Comparison of ENCODE assay signal across 23 cellular contexts in genomic region chr1:213720032-213720431, GRCh38.
DNase-seq lines count a peak whose midpoint lies in the region; ATAC-seq and TF ChIP-seq lines count a peak whose summit lies in the region.
"Had no signal": no experiment of that assay in that cellular context is flagged by ENCODE, and none has a peak within 500 bp of the region (broad histone marks: within the 10 kb centered on the region; RNA-seq: fewer than 3 reads in every experiment).

No MANE protein-coding gene starts in this region.

- no peak for TF ChIP-seq RAD21 in HCT116 (IDR thresholded peaks at IDR 0.05; ENCODE audit: low read depth)

- POLR2A ChIA-PET in HCT116 (lab: Charles Lee): no interaction called here

- no TSS peak for BruUV-seq in HCT116 (replicated peaks; lab: Mats Ljungman, UMichigan)

- intact Hi-C loops in HCT116 (cut with micrococcal nuclease) (no loop called here), left ventricle myocardium inferior (cut with micrococcal nuclease) (no loop called here)

- H3K9ac ChIP-seq in HCT116 (ENCODE audit: low read length): no peak overlapping the region

- no peak for TF ChIP-seq CTCF in HCT116 (IDR thresholded peaks at IDR 0.05 in 2 of 3, conservative IDR thresholded peaks at IDR 0.05 in 1 of 3; ENCODE audit: borderline replicate concordance in 1 of 3, insufficient read depth in 1 of 3, low read depth in 2 of 3, low read length in 2 of 3)
- no peak for TF ChIP-seq CTCF in left ventricle myocardium inferior (IDR thresholded peaks at IDR 0.05; ENCODE audit: borderline replicate concordance)

- CTCF ChIA-PET in HCT116 (lab: Charles Lee): no interaction called here

- H2AFZ ChIP-seq in HCT116 (ENCODE audit: low read depth, low read length, poor library complexity, severe bottlenecking): no peak overlapping the region

- H3K9me2 ChIP-seq in HCT116 (ENCODE audit: insufficient read depth): no peaks in the 10 kb centered on the region

- ATAC-seq in HCT116 (no peak), left lobe of liver (no peak)
- ATAC-seq: activated T-helper 17 cell treated with anti-CD3 and anti-CD28 coated beads, Interleukin-2, amount 50 U/mL, for 72 hours; effector memory CD8-positive, alpha-beta T cell; left cardiac atrium had no signal

- H3K27ac ChIP-seq in HCT116 (ENCODE audit: low read depth, low read length): no peak overlapping the region
- H3K27ac ChIP-seq in left ventricle myocardium inferior (replicated peaks): no peak overlapping the region
- H3K27ac ChIP-seq: adrenal gland, Peyer's patch, tibial nerve had no signal

- TF ChIP-seq POLR2A in HCT116 (IDR thresholded peaks at IDR 0.05; ENCODE audit: borderline replicate concordance, extremely low read depth, insufficient read depth, insufficient read length): no peak

- H3K4me3 ChIP-seq in HCT116 (replicated peaks in 1 of 2; ENCODE audit: low read depth in 1 of 2, low read length in 2 of 2) (no peak overlapping the region), left ventricle myocardium inferior (no peak overlapping the region)
- H3K4me3 ChIP-seq: adrenal gland, Peyer's patch, tibial nerve had no signal

- H3K27me3 ChIP-seq in HCT116 (ENCODE audit: insufficient read depth, low read length) (no peaks in the 10 kb centered on the region), left ventricle myocardium inferior (ENCODE audit: low read depth) (peaks cover 21% of the 10 kb centered on the region)
- H3K27me3 ChIP-seq: adrenal gland, Peyer's patch, tibial nerve had no signal

- RAD21 ChIA-PET in HCT116 (lab: Charles Lee; ENCODE audit: low non-redundant PET in 1 of 2, low total read pairs in 2 of 2, uncharacterized antibody in 2 of 2, unreplicated experiment in 2 of 2): no interaction called here

- no peaks in the 10 kb centered on the region for H3K4me1 ChIP-seq in HCT116 (ENCODE audit: control insufficient read depth in 1 of 2, insufficient read depth in 2 of 2, low read length in 2 of 2)
- peaks cover 5% of the 10 kb centered on the region for H3K4me1 ChIP-seq in left ventricle myocardium inferior
- H3K4me1 ChIP-seq: adrenal gland, Peyer's patch had no signal

- no peaks in the 10 kb centered on the region for H3K36me3 ChIP-seq in HCT116 (ENCODE audit: control insufficient read depth in 1 of 2, insufficient read depth in 2 of 2, low read length in 2 of 2)
- H3K36me3 ChIP-seq in left ventricle myocardium inferior: no peaks in the 10 kb centered on the region
- H3K36me3 ChIP-seq: adrenal gland, Peyer's patch, tibial nerve had no signal

- no peaks in the 10 kb centered on the region for H4K20me1 ChIP-seq in HCT116 (ENCODE audit: insufficient read depth)

- no peaks in the 10 kb centered on the region for H3K79me2 ChIP-seq in HCT116 (ENCODE audit: insufficient read depth, low read length)

- H3K4me2 ChIP-seq in HCT116 (ENCODE audit: low read length): no peak overlapping the region

- DNase-seq in HCT116 (ENCODE audit: low read depth, low spot score) (no peak), NCI-H1417 treated with DMSO at 0.1 percent for 48 hours (lab: John Stamatoyannopoulos, UW) (peak; percentile 45), NCI-H2227 treated with DMSO at 0.1 percent for 48 hours (lab: John Stamatoyannopoulos, UW) (peak; percentile 78), NCI-H82 treated with DMSO at 0.1 percent for 48 hours (lab: John Stamatoyannopoulos, UW; ENCODE audit: unreplicated experiment) (peak; percentile 63), left lobe of liver (ENCODE audit: low spot score) (no peak), KG1 (lab: John Stamatoyannopoulos, UW) (no peak), left ventricle myocardium inferior (no peak)
- DNase-seq: activated CD4-positive, alpha-beta memory T cell treated with anti-CD3 and anti-CD28 coated beads, Interleukin-2, amount 10 ng/mL, durations not matched to agents 7 days and 5 days; activated naive CD4-positive, alpha-beta T cell treated with anti-CD3 and anti-CD28 coated beads, Interleukin-2, amount 10 ng/mL, durations not matched to agents 7 days and 5 days; adrenal gland; central memory CD4-positive, alpha-beta T cell; DMS53; effector memory CD8-positive, alpha-beta T cell; immature natural killer cell; left cardiac atrium; NCI-H1048; nephron progenitor cell; Peyer's patch; SHP77; stimulated activated CD4-positive, alpha-beta T cell treated with anti-CD3 and anti-CD28 coated beads, Interleukin-15, amount 100 ng/mL, for 24 hours; stimulated activated CD4-positive, alpha-beta T cell treated with anti-CD3 and anti-CD28 coated beads, Interleukin-4, amount 100 ng/mL, for 4 hours had no signal

- no peaks in the 10 kb centered on the region for H3K9me3 ChIP-seq in HCT116 (ENCODE audit: control insufficient read depth in 1 of 2, insufficient read depth in 1 of 2, low read depth in 1 of 2, low read length in 2 of 2)
- H3K9me3 ChIP-seq in left ventricle myocardium inferior (replicated peaks): no peaks in the 10 kb centered on the region
- H3K9me3 ChIP-seq: adrenal gland, Peyer's patch, tibial nerve had no signal

TF ChIP-seq in HCT116, 20 proteins besides CTCF, POLR2A, EP300 and RAD21:
- TF ChIP-seq SIN3A (IDR thresholded peaks at IDR 0.05; ENCODE audit: low read depth) (no peak), SRF (IDR thresholded peaks at IDR 0.05; ENCODE audit: low read depth) (no peak), TCF7L2 (IDR thresholded peaks at IDR 0.05; ENCODE audit: borderline replicate concordance, extremely low read depth, insufficient read depth, insufficient read length) (peak; percentile 12)

Comparison
In these comparisons a context has a peak if more than half of its experiments do, and no peak if none do; other contexts are left out.
1. DNase-seq: peak in NCI-H1417 treated with DMSO at 0.1 percent for 48 hours (single experiment), NCI-H2227 treated with DMSO at 0.1 percent for 48 hours (single experiment) and NCI-H82 treated with DMSO at 0.1 percent for 48 hours (single experiment); none in HCT116 (single experiment), left lobe of liver (single experiment), KG1 (single experiment) and left ventricle myocardium inferior (single experiment).